Comparison of ENCODE assay signal across 18 cellular contexts in genomic region chr12:105272814-105273416, GRCh38. TPM values are rescaled to one million over a fixed set of nuclear protein-coding genes. Genes with fewer than 3 reads are reported as not detected.
DNase-seq lines count a peak whose midpoint lies in the region; ATAC-seq, FAIRE-seq and TF ChIP-seq lines count a peak whose summit lies in the region.
"Had no signal": no experiment of that assay in that cellular context is flagged by ENCODE, and none has a peak within 500 bp of the region (broad histone marks: within the 10 kb centered on the region; RNA-seq: fewer than 3 reads in every experiment).

No MANE protein-coding gene starts in this region.

- WGBS in right cardiac atrium, result 86% methylated on average over 4 of the region's 4 CpGs

- H3K9me2 ChIP-seq in HCT116 (ENCODE audit: insufficient read depth), result no peaks in the 10 kb centered on the region
- H3K9me2 ChIP-seq: SK-N-SH had no signal

- ATAC-seq in HCT116 (peak; percentile 27; the same call in 1 of the 2 replicates), right cardiac atrium (no peak), HG02852 (IDR thresholded peaks at IDR 0.05; ENCODE audit: unreplicated experiment) (no peak)

- no peak overlapping the region for H3K4me2 ChIP-seq in HCT116 (ENCODE audit: low read length)
- H3K4me2 ChIP-seq: SK-N-SH had no signal

- FAIRE-seq in bronchial epithelial cell (lab: Jason Lieb, UNC), result peak; percentile 28
- FAIRE-seq: G401.6 had no signal

- POLR2A ChIA-PET in HCT116 (lab: Charles Lee), result no interaction called here

- no TSS peak for BruUV-seq in HCT116 (replicated peaks; lab: Mats Ljungman, UMichigan)

- H3K27me3 ChIP-seq in HCT116 (ENCODE audit: insufficient read depth, low read length) (no peaks in the 10 kb centered on the region), bronchial epithelial cell (ENCODE audit: control insufficient read depth, insufficient read depth, low read length) (no peaks in the 10 kb centered on the region), right cardiac atrium (ENCODE audit: control insufficient read depth, insufficient read depth) (no peaks in the 10 kb centered on the region)

- H3K4me3 Mint-ChIP-seq in progenitor cell of endocrine pancreas (ENCODE audit: low read depth), result no peak overlapping the region
- H3K4me3 Mint-ChIP-seq: B cell had no signal

- no peaks in the 10 kb centered on the region for H3K4me1 ChIP-seq in HCT116 (ENCODE audit: control insufficient read depth in 1 of 2, insufficient read depth in 2 of 2, low read length in 2 of 2)
- no peaks in the 10 kb centered on the region for H3K4me1 ChIP-seq in right cardiac atrium (ENCODE audit: control insufficient read depth, insufficient read depth, low read length)

- peak; percentile 71 for DNase-seq in NCI-H1105 treated with DMSO at 0.1 percent for 48 hours (lab: John Stamatoyannopoulos, UW)
- no peak for DNase-seq in NCI-H1105 (lab: John Stamatoyannopoulos, UW)
- DNase-seq in HCT116 (ENCODE audit: low read depth, low spot score), result no peak
- peak; percentile 86 for DNase-seq in bronchial epithelial cell (ENCODE audit: low read depth)
- no peak for DNase-seq in progenitor cell of endocrine pancreas (ENCODE audit: low spot score, unreplicated experiment)
- DNase-seq in NK-92 treated with Interleukin-12 subunit alpha and Interleukin-12 subunit beta, amount 100 ng/mL, for 24 hours (lab: John Stamatoyannopoulos, UW), result no peak
- no peak for DNase-seq in right cardiac atrium
- DNase-seq: HCEC 1CT, KG1, NCI-H2029 treated with DMSO at 0.1 percent for 48 hours, NCI-H510A, NCI-H82, SHP77 treated with DMSO at 0.1 percent for 48 hours, SK-N-SH had no signal

- no peaks in the 10 kb centered on the region for H3K79me2 ChIP-seq in HCT116 (ENCODE audit: insufficient read depth, low read length)

- no peak for TF ChIP-seq RAD21 in HCT116 (IDR thresholded peaks at IDR 0.05; ENCODE audit: low read depth)

- H3K4me3 ChIP-seq in HCT116 (replicated peaks in 1 of 2; ENCODE audit: low read depth in 1 of 2, low read length in 2 of 2) (no peak overlapping the region), bronchial epithelial cell (ENCODE audit: low read depth, low read length) (no peak overlapping the region), right cardiac atrium (ENCODE audit: low read length) (no peak overlapping the region)

- no peaks in the 10 kb centered on the region for H3K36me3 Mint-ChIP-seq in progenitor cell of endocrine pancreas (ENCODE audit: insufficient read depth)

- intact Hi-C loops in HCT116 (cut with micrococcal nuclease) (no loop called here), right cardiac atrium (cut with DNase I) (no loop called here)

- no peaks in the 10 kb centered on the region for H4K20me1 ChIP-seq in HCT116 (ENCODE audit: insufficient read depth)

- H3K27ac ChIP-seq in HCT116 (ENCODE audit: low read depth, low read length) (no peak overlapping the region), right cardiac atrium (ENCODE audit: low read length) (no peak overlapping the region)
- H3K27ac ChIP-seq: 22Rv1 had no signal

- no peak overlapping the region for H3K9ac ChIP-seq in HCT116 (ENCODE audit: low read length)
- H3K9ac ChIP-seq: SK-N-SH had no signal

- no peaks in the 10 kb centered on the region for H3K36me3 ChIP-seq in HCT116 (ENCODE audit: control insufficient read depth in 1 of 2, insufficient read depth in 2 of 2, low read length in 2 of 2)
- H3K36me3 ChIP-seq in bronchial epithelial cell (ENCODE audit: control insufficient read depth, insufficient read depth, low read length), result no peaks in the 10 kb centered on the region

- TF ChIP-seq POLR2A in HCT116 (IDR thresholded peaks at IDR 0.05; ENCODE audit: borderline replicate concordance, extremely low read depth, insufficient read depth, insufficient read length), result no peak

- H2AFZ ChIP-seq in HCT116 (ENCODE audit: low read depth, low read length, poor library complexity, severe bottlenecking), result no peak overlapping the region

- H3K9me3 ChIP-seq in HCT116 (ENCODE audit: control insufficient read depth in 1 of 2, insufficient read depth in 1 of 2, low read depth in 1 of 2, low read length in 2 of 2), result no peaks in the 10 kb centered on the region
- H3K9me3 ChIP-seq in right cardiac atrium (ENCODE audit: control insufficient read depth, low read length), result no peaks in the 10 kb centered on the region
- H3K9me3 ChIP-seq: SK-N-SH had no signal

- RAD21 ChIA-PET in HCT116 (lab: Charles Lee; ENCODE audit: low non-redundant PET in 1 of 2, low total read pairs in 2 of 2, uncharacterized antibody in 2 of 2, unreplicated experiment in 2 of 2), result no interaction called here

- H3K27me3 Mint-ChIP-seq in progenitor cell of endocrine pancreas, result no peaks in the 10 kb centered on the region

- H3K27ac Mint-ChIP-seq in progenitor cell of endocrine pancreas, result peak overlapping the region; percentile 45
- H3K27ac Mint-ChIP-seq: B cell had no signal

- TF ChIP-seq CTCF in HCT116 (IDR thresholded peaks at IDR 0.05 in 2 of 3, conservative IDR thresholded peaks at IDR 0.05 in 1 of 3; ENCODE audit: borderline replicate concordance in 1 of 3, insufficient read depth in 1 of 3, low read depth in 2 of 3, low read length in 2 of 3) (no peak), bronchial epithelial cell (IDR thresholded peaks at IDR 0.05; ENCODE audit: insufficient read depth, low read length, severe bottlenecking) (no peak), progenitor cell of endocrine pancreas (IDR thresholded peaks at IDR 0.05; ENCODE audit: unreplicated experiment) (no peak)

- CTCF ChIA-PET in HCT116 (lab: Charles Lee), result no interaction called here

- H3K4me1 Mint-ChIP-seq in progenitor cell of endocrine pancreas (ENCODE audit: low read depth), result peaks cover 29% of the 10 kb centered on the region
- H3K4me1 Mint-ChIP-seq: B cell had no signal

- peaks cover 5% of the 10 kb centered on the region for H3K9me3 Mint-ChIP-seq in progenitor cell of endocrine pancreas (ENCODE audit: low read depth)

TF ChIP-seq in HCT116, 20 proteins besides CTCF, POLR2A, EP300 and RAD21 (continues in another document):
- TF ChIP-seq EGR1 (IDR thresholded peaks at IDR 0.05; ENCODE audit: low read depth), result no peak
- no peak for TF ChIP-seq ATF3 (IDR thresholded peaks at IDR 0.05)
- no peak for TF ChIP-seq REST (IDR thresholded peaks at IDR 0.05; ENCODE audit: low read depth)
- TF ChIP-seq SP1 (IDR thresholded peaks at IDR 0.05; ENCODE audit: low read depth), result no peak
- TF ChIP-seq ELF1 (IDR thresholded peaks at IDR 0.05; ENCODE audit: borderline replicate concordance, low read depth), result no peak
- no peak for TF ChIP-seq CBX3 (IDR thresholded peaks at IDR 0.05; ENCODE audit: low read depth)
- no peak for TF ChIP-seq EZH2phosphoT487 (IDR thresholded peaks at IDR 0.05; ENCODE audit: borderline replicate concordance)
- TF ChIP-seq MAX (IDR thresholded peaks at IDR 0.05), result no peak

RNA-seq across cellular contexts. Expression of gene APPL2, which starts 36.9 kb away (rescaled TPM):
- total RNA-seq in HCT116 (2021; ENCODE audit: unreplicated experiment) (22.6 TPM), bronchial epithelial cell (21.4 and 23.2 TPM in 2 replicates), progenitor cell of endocrine pancreas (158 and 159 TPM in 2 replicates), right cardiac atrium (10 to 100 TPM; 14.2 to 27.9 (median 24.3) TPM)
- polyA plus RNA-seq in HCT116 (2012), result 13.1 and 14.9 TPM in 2 replicates
- polyA plus RNA-seq in right cardiac atrium, result 13.4 TPM

RNA-seq across cellular contexts. Expression of gene C12orf75, which starts 57.6 kb away (rescaled TPM):
- 81.0 TPM for total RNA-seq in HCT116 (2021; ENCODE audit: unreplicated experiment)
- 31.4 and 49.4 TPM in 2 replicates for polyA plus RNA-seq in HCT116 (2012)
- 11.8 and 20.2 TPM in 2 replicates for total RNA-seq in bronchial epithelial cell
- 228 and 231 TPM in 2 replicates for total RNA-seq in progenitor cell of endocrine pancreas
- 1 to 10 TPM; 1.5 to 1.8 (median 1.6) TPM for total RNA-seq in right cardiac atrium
- 2.1 TPM for polyA plus RNA-seq in right cardiac atrium

Comparison
In these comparisons a context has a peak if more than half of its experiments do, and no peak if none do; other contexts are left out.
1. DNase-seq: peak in NCI-H1105 treated with DMSO at 0.1 percent for 48 hours (single experiment) and bronchial epithelial cell (single experiment); none in NCI-H1105 (single experiment), HCT116 (single experiment), progenitor cell of endocrine pancreas (single experiment), NK-92 treated with Interleukin-12 subunit alpha and Interleukin-12 subunit beta, amount 100 ng/mL, for 24 hours (single experiment) and right cardiac atrium (0 of 3).